1 cellular context compared by ENCODE assay signal in the genomic region with DNA sequence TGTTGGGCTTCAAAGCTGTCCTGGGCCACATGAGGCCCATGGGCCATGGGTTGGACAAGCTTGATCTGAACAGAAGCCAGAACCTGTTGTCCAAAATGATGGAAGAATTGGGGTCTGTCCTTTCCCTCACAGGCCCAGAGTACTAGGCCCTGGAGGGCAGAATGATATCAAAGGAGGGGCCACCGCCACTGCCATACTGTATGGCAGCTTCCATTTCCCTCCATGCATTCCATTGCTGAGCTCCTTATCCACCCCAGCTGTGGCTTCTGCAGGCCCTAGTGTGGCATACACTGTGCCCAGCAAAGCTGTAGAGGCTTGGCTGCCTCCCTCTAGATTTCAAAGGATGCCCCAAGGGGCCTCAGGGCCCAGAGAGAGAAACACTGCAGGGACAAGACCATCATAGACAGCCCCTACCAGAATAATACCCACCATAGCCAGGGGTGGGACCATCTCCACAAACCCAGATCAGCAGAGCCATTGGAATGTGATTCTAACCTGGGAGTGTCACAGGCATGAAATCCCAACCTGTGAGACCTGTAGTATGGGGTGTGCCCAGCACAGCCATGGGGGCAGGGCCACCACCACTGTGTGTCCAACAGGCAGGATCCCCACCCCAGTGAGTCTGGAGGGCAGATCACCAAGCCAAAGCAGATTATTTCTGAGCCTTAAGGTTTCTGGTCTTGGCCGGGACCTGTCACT.
TF ChIP-seq lines count a peak whose summit lies in the region.

No MANE protein-coding gene starts in this region.

TF ChIP-seq in HEK293, 187 proteins besides CTCF, POLR2A, EP300 and RAD21 (continued from another document):
- TF ChIP-seq ZNF19 (tag by site-specific recombination; IDR thresholded peaks at IDR 0.05; ENCODE audit: low read depth) (no peak), ZNF585B (tag by site-specific recombination; IDR thresholded peaks at IDR 0.05) (peak; percentile 59), ZNF423 (tag by site-specific recombination; IDR thresholded peaks at IDR 0.05) (no peak), ZNF335 (tag by site-specific recombination; conservative IDR thresholded peaks at IDR 0.05) (peak; percentile 57; the same call in 1 of the 2 replicates), ZBTB17 (tag by site-specific recombination; IDR thresholded peaks at IDR 0.05) (no peak), KLF8 (tag by site-specific recombination; IDR thresholded peaks at IDR 0.05) (no peak), ZNF404 (tag by site-specific recombination; IDR thresholded peaks at IDR 0.05) (no peak)
- TF ChIP-seq, protein P1, sequence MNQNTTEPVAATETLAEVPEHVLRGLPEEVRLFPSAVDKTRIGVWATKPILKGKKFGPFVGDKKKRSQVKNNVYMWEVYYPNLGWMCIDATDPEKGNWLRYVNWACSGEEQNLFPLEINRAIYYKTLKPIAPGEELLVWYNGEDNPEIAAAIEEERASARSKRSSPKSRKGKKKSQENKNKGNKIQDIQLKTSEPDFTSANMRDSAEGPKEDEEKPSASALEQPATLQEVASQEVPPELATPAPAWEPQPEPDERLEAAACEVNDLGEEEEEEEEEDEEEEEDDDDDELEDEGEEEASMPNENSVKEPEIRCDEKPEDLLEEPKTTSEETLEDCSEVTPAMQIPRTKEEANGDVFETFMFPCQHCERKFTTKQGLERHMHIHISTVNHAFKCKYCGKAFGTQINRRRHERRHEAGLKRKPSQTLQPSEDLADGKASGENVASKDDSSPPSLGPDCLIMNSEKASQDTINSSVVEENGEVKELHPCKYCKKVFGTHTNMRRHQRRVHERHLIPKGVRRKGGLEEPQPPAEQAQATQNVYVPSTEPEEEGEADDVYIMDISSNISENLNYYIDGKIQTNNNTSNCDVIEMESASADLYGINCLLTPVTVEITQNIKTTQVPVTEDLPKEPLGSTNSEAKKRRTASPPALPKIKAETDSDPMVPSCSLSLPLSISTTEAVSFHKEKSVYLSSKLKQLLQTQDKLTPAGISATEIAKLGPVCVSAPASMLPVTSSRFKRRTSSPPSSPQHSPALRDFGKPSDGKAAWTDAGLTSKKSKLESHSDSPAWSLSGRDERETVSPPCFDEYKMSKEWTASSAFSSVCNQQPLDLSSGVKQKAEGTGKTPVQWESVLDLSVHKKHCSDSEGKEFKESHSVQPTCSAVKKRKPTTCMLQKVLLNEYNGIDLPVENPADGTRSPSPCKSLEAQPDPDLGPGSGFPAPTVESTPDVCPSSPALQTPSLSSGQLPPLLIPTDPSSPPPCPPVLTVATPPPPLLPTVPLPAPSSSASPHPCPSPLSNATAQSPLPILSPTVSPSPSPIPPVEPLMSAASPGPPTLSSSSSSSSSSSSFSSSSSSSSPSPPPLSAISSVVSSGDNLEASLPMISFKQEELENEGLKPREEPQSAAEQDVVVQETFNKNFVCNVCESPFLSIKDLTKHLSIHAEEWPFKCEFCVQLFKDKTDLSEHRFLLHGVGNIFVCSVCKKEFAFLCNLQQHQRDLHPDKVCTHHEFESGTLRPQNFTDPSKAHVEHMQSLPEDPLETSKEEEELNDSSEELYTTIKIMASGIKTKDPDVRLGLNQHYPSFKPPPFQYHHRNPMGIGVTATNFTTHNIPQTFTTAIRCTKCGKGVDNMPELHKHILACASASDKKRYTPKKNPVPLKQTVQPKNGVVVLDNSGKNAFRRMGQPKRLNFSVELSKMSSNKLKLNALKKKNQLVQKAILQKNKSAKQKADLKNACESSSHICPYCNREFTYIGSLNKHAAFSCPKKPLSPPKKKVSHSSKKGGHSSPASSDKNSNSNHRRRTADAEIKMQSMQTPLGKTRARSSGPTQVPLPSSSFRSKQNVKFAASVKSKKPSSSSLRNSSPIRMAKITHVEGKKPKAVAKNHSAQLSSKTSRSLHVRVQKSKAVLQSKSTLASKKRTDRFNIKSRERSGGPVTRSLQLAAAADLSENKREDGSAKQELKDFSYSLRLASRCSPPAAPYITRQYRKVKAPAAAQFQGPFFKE (tag by site-specific recombination; IDR thresholded peaks at IDR 0.05; ENCODE audit: borderline replicate concordance), result no peak
